ENCODE assay signal across 8 cellular contexts in genomic region chr7:158856883-158857668, GRCh38. TPM values are rescaled to one million over a fixed set of nuclear protein-coding genes. Genes with fewer than 3 reads are reported as not detected.
DNase-seq lines count a peak whose midpoint lies in the region; ATAC-seq and TF ChIP-seq lines count a peak whose summit lies in the region.

No MANE protein-coding gene starts in this region.

- intact Hi-C loops in ascending aorta (cut with DNase I) = loop anchor here (1.0 kb wide), 2 partner anchors 28 to 75 kb away; partner anchors contain the start of gene ESYT2
- intact Hi-C loops in uterus (cut with DNase I; ENCODE audit: low total_unique reads) = no loop called here

- H3K4me1 ChIP-seq in ascending aorta = peaks cover 10% of the 10 kb centered on the region in 2 donors
- H3K4me1 ChIP-seq in liver (ENCODE audit: control insufficient read depth in 4 of 4, insufficient read depth in 4 of 4, low read length in 3 of 4) = peaks cover 0 to 10% (median 8%) of the 10 kb centered on the region in 4 donors
- peaks cover 3 to 4% of the 10 kb centered on the region in 2 donors for H3K4me1 ChIP-seq in uterus

- no peak for TF ChIP-seq POLR2A in uterus (IDR thresholded peaks at IDR 0.05)

- H3K9me3 ChIP-seq in ascending aorta = no peaks in the 10 kb centered on the region
- H3K9me3 ChIP-seq in liver (ENCODE audit: control insufficient read depth in 4 of 4, low read length in 3 of 4) = no peaks in the 10 kb centered on the region
- H3K9me3 ChIP-seq in uterus = no peaks in the 10 kb centered on the region

- WGBS in liver = 8% methylated on average over 31 of the region's 31 CpGs

- ATAC-seq in HG03342 (IDR thresholded peaks at IDR 0.05; ENCODE audit: unreplicated experiment) (peak; percentile 30), GM21367 (IDR thresholded peaks at IDR 0.05; ENCODE audit: unreplicated experiment) (no peak)

- no peaks in the 10 kb centered on the region for H3K36me3 ChIP-seq in ascending aorta
- no peaks in the 10 kb centered on the region for H3K36me3 ChIP-seq in liver (ENCODE audit: control insufficient read depth in 4 of 4, insufficient read depth in 3 of 4, low read depth in 1 of 4, low read length in 3 of 4)
- H3K36me3 ChIP-seq in uterus = no peaks in the 10 kb centered on the region

- peak overlapping the region; percentile 81 to 97 for H3K4me3 ChIP-seq in ascending aorta
- peak overlapping the region; percentile 62 to 95 (median 77) for H3K4me3 ChIP-seq in liver (ENCODE audit: low read depth in 1 of 3, low read length in 3 of 3)
- H3K4me3 ChIP-seq in uterus = peak overlapping the region; percentile 43 to 78

- peak overlapping the region; percentile 70 to 83 for H3K27ac ChIP-seq in ascending aorta
- peak overlapping the region; percentile 60 to 72 for H3K27ac ChIP-seq in liver (ENCODE audit: low read depth in 1 of 2, low read length in 2 of 2)
- H3K27ac ChIP-seq in uterus = peak overlapping the region; percentile 72 to 81

- TF ChIP-seq CTCF in ascending aorta (IDR thresholded peaks at IDR 0.05) = no peak
- TF ChIP-seq CTCF in liver (IDR thresholded peaks at IDR 0.05; ENCODE audit: low read depth, low read length, missing input control) = no peak
- TF ChIP-seq CTCF in uterus (IDR thresholded peaks at IDR 0.05) = no peak

- peak; percentile 59 for DNase-seq in activated CD8-positive, alpha-beta memory T cell treated with anti-CD3 and anti-CD28 coated beads, Interleukin-2, amount 50 U/mL, for 48 hours
- DNase-seq in activated CD8-positive, alpha-beta memory T cell treated with anti-CD3 and anti-CD28 coated beads, Interleukin-2, amount 50 U/mL, for 4 hours = no peak
- DNase-seq in ascending aorta (ENCODE audit: low spot score in 2 of 2) = no peak
- DNase-seq in uterus = no peak
- DNase-seq in activated CD4-positive, alpha-beta T cell treated with anti-CD3 and anti-CD28 coated beads, Interleukin-2, amount 50 U/mL, for 4 hours = no peak

- H3K9ac ChIP-seq in liver (ENCODE audit: low read depth in 1 of 2, low read length in 2 of 2) = peak overlapping the region; percentile 27 to 86

- H3K27me3 ChIP-seq in ascending aorta (no peaks in the 10 kb centered on the region), liver (ENCODE audit: control insufficient read depth in 4 of 4, insufficient read depth in 4 of 4, low read length in 3 of 4) (no peaks in the 10 kb centered on the region), uterus (no peaks in the 10 kb centered on the region)

- TF ChIP-seq RAD21 in liver (IDR thresholded peaks at IDR 0.05) = no peak

TF ChIP-seq in liver, 16 proteins besides CTCF, POLR2A, EP300 and RAD21:
- no peak for TF ChIP-seq REST (IDR thresholded peaks at IDR 0.05)

RNA-seq across cellular contexts. Expression of gene DYNC2I1, which starts 0.7 kb away (rescaled TPM):
- 7.6 TPM for total RNA-seq in ascending aorta
- total RNA-seq in liver = 1 to 10 TPM; 2.0 to 4.9 TPM
- 10 to 100 TPM in 1 of 2 donors, 1 to 10 TPM in 1; 2.2 to 12.9 TPM for polyA plus RNA-seq in liver
- 10 to 100 TPM; 10.5 to 36.6 (median 23.3) TPM for total RNA-seq in uterus

RNA-seq across cellular contexts. Expression of gene ESYT2, which starts 27.8 kb away (rescaled TPM):
- total RNA-seq in ascending aorta (102 TPM), liver (10 to 100 TPM; 23.4 to 31.7 TPM), uterus (100 to 1,000 TPM in 2 of 4 donors, 10 to 100 TPM in 2; 91.6 to 159 (median 100) TPM)
- polyA plus RNA-seq in liver = 10 to 100 TPM in 1 of 2 donors, 1 to 10 TPM in 1; 4.9 to 11.0 TPM
